Comparison of ENCODE assay signal across 8 cellular contexts in the genomic region with DNA sequence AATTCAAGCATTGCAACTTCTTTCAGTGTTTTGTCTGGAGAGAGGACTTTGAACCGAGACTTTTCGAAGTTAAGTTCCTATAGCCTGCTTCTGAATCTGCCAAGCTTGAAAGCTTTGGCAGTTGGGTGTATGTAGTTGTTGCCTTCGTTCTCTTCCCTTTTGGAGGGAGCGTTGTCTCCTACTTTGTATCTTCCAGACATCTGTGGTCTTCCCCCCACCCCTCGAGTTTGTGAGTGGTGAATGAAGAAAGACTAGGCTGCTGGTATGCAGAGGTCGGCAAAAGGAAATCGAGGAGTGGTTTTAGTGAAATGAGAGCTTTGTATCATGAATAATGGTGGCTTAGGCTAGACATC. TPM values are rescaled to one million over a fixed set of nuclear protein-coding genes. Genes with fewer than 3 reads are reported as not detected.
DNase-seq lines count a peak whose midpoint lies in the region; ATAC-seq and TF ChIP-seq lines count a peak whose summit lies in the region.

No MANE protein-coding gene starts in this region.

- no peaks in the 10 kb centered on the region for H3K27me3 Mint-ChIP-seq in CD4-positive, alpha-beta T cell
- H3K27me3 Mint-ChIP-seq in natural killer cell treated with Interleukin-12 subunit alpha and Interleukin-12 subunit beta and Interleukin-15 and Interleukin-18, amount 100 ng/mL, for 72 hours, result peaks cover 0 to 3% of the 10 kb centered on the region in 2 donors

- H3K4me1 ChIP-seq in HUES48 (ENCODE audit: control insufficient read depth, insufficient read depth, low read length), result peaks cover 46% of the 10 kb centered on the region

- H3K4me3 Mint-ChIP-seq in CD4-positive, alpha-beta T cell, result peak overlapping the region; percentile 94
- H3K4me3 Mint-ChIP-seq in natural killer cell treated with Interleukin-12 subunit alpha and Interleukin-12 subunit beta and Interleukin-15 and Interleukin-18, amount 100 ng/mL, for 72 hours, result peak overlapping the region; percentile 98

- H3K9me3 ChIP-seq in CD4-positive, alpha-beta T cell (ENCODE audit: control insufficient read depth, low read length), result no peaks in the 10 kb centered on the region
- no peaks in the 10 kb centered on the region for H3K9me3 ChIP-seq in HUES48 (ENCODE audit: control insufficient read depth, insufficient read depth, low read length)

- POLR2A ChIA-PET in CD4-positive, alpha-beta T cell (lab: Charles Lee), result interaction anchor here (0.6 to 2.9 kb wide), 11 partner anchors 9 to 889 kb away, joined by 3 to 39 read pairs (median 4); a partner anchor contains a TSS

- H3K9ac ChIP-seq in HUES48 (ENCODE audit: low read depth, low read length), result peak overlapping the region; percentile 36; the same call in 1 of the 2 replicates

- H3K27me3 ChIP-seq in CD4-positive, alpha-beta T cell (ENCODE audit: control insufficient read depth, insufficient read depth, low read length), result no peaks in the 10 kb centered on the region
- H3K27me3 ChIP-seq in HUES48 (ENCODE audit: control insufficient read depth, insufficient read depth, low read length), result no peaks in the 10 kb centered on the region

- peak overlapping the region; percentile 61 for H3K27ac ChIP-seq in CD4-positive, alpha-beta T cell (ENCODE audit: low read depth, low read length)
- H3K27ac ChIP-seq in HUES48 (ENCODE audit: low read depth, low read length) (peak overlapping the region; percentile 60), epithelial cell of prostate (peak overlapping the region; percentile 86)

- CTCF ChIA-PET in CD4-positive, alpha-beta T cell (lab: Charles Lee), result interaction anchor here (1.6 kb wide), 1 partner anchor 11 kb away, joined by 6 read pairs; no protein-coding TSS in a partner anchor

- no peaks in the 10 kb centered on the region for H3K36me3 ChIP-seq in HUES48 (ENCODE audit: control insufficient read depth, insufficient read depth, low read length)

- no peaks in the 10 kb centered on the region for H3K9me3 Mint-ChIP-seq in CD4-positive, alpha-beta T cell
- no peaks in the 10 kb centered on the region for H3K9me3 Mint-ChIP-seq in natural killer cell treated with Interleukin-12 subunit alpha and Interleukin-12 subunit beta and Interleukin-15 and Interleukin-18, amount 100 ng/mL, for 72 hours

- intact Hi-C loops in CD4-positive, alpha-beta T cell (cut with DNase I, micrococcal nuclease), result loop anchor here (2.0 to 10.0 kb wide), 4 partner anchors 16 to 1796 kb away; a partner anchor contains a TSS

- peaks cover 18% of the 10 kb centered on the region for H3K36me3 Mint-ChIP-seq in CD4-positive, alpha-beta T cell (ENCODE audit: low read depth)
- peaks cover 5% of the 10 kb centered on the region for H3K36me3 Mint-ChIP-seq in natural killer cell treated with Interleukin-12 subunit alpha and Interleukin-12 subunit beta and Interleukin-15 and Interleukin-18, amount 100 ng/mL, for 72 hours

- H3K4me3 ChIP-seq in HUES48 (ENCODE audit: low read depth, low read length), result peak overlapping the region; percentile 96

- peak in 3 of 10 experiments; percentile 9 to 30 (median 19) for DNase-seq in CD4-positive, alpha-beta T cell
- DNase-seq in T-helper 9 cell (peak; percentile 3), epithelial cell of prostate (ENCODE audit: low read depth, low spot score) (no peak), NCI-H1105 (lab: John Stamatoyannopoulos, UW) (no peak), left lobe of liver (ENCODE audit: low spot score) (no peak)
- no peak for DNase-seq in natural killer cell treated with Interleukin-12 subunit alpha and Interleukin-12 subunit beta and Interleukin-15 and Interleukin-18, amount 100 ng/mL, for 72 hours (ENCODE audit: low spot score)
- DNase-seq in stimulated activated CD4-positive, alpha-beta T cell treated with anti-CD3 and anti-CD28 coated beads, Interleukin-4, amount 100 ng/mL, for 24 hours, result no peak

- ATAC-seq in CD4-positive, alpha-beta T cell (ENCODE audit: poor library complexity), result peak; percentile 3
- no peak for ATAC-seq in natural killer cell treated with Interleukin-12 subunit alpha and Interleukin-12 subunit beta and Interleukin-15 and Interleukin-18, amount 100 ng/mL, for 72 hours
- no peak for ATAC-seq in left lobe of liver

- no peak for TF ChIP-seq CTCF in CD4-positive, alpha-beta T cell (IDR thresholded peaks at IDR 0.05)

- peak overlapping the region; percentile 70 for H3K27ac Mint-ChIP-seq in CD4-positive, alpha-beta T cell
- peak overlapping the region; percentile 89 to 93 for H3K27ac Mint-ChIP-seq in natural killer cell treated with Interleukin-12 subunit alpha and Interleukin-12 subunit beta and Interleukin-15 and Interleukin-18, amount 100 ng/mL, for 72 hours

- peaks cover 59% of the 10 kb centered on the region for H3K4me1 Mint-ChIP-seq in CD4-positive, alpha-beta T cell (ENCODE audit: low read depth)
- peaks cover 41 to 51% of the 10 kb centered on the region in 2 donors for H3K4me1 Mint-ChIP-seq in natural killer cell treated with Interleukin-12 subunit alpha and Interleukin-12 subunit beta and Interleukin-15 and Interleukin-18, amount 100 ng/mL, for 72 hours (ENCODE audit: low read depth in 2 of 2)

RNA-seq across cellular contexts. Expression of a gene that starts 1.3 kb away (rescaled TPM):
- total RNA-seq in CD4-positive, alpha-beta T cell, result 100 to 1,000 TPM; 226 to 228 TPM
- 100 to 1,000 TPM; 140 to 155 TPM for total RNA-seq in natural killer cell treated with Interleukin-12 subunit alpha and Interleukin-12 subunit beta and Interleukin-15 and Interleukin-18, amount 100 ng/mL, for 72 hours
- total RNA-seq in left lobe of liver, result 157 TPM
